ENCODE assay signal across 1 cellular context in the genomic region with DNA sequence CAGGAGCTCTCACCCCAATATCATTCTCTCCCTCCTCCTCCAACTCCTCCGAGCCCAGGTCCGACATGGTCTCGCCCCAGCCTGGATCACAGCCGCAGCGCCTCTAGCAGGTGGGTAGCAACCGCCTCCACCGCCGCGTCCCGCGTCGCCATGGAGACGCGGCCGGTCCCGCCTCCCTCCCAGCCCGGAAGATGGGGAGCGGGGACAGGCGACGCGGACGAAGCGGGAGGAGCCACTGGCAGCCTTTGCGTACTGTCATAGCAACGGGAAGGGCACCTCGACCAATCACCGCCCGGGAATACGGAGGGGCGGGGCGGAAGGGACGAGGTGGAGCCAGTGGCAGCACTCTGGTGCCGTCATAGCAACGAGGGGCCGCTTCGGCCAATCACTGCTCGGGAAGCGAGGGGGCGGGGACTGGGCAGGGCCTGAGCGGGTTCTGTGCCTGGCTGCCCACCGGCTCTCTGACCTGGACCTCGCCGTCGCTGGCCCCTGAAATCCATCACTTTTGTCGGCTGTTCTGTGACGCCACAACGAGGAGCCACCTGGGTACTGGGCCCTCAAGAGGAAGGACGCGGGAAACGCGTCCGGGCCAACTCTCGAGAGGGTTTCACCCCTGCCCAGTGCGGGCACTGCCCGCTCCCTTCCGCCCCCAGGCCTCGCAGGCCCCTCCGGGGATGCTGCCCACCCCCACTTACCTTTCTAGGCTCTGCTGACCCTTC.
A peak's percentile ranks its signal among the peaks of the same experiment; 100 is the strongest.
TF ChIP-seq lines count a peak whose summit lies in the region.

A gene (minus strand): TSS at position 105 of the 719 bp plus-strand sequence. CDS start 38 bp downstream, at position 67.

TF ChIP-seq in K562, 482 proteins besides CTCF, POLR2A, EP300 and RAD21 (continued from another document and continues in another):
- TF ChIP-seq, protein P1, sequence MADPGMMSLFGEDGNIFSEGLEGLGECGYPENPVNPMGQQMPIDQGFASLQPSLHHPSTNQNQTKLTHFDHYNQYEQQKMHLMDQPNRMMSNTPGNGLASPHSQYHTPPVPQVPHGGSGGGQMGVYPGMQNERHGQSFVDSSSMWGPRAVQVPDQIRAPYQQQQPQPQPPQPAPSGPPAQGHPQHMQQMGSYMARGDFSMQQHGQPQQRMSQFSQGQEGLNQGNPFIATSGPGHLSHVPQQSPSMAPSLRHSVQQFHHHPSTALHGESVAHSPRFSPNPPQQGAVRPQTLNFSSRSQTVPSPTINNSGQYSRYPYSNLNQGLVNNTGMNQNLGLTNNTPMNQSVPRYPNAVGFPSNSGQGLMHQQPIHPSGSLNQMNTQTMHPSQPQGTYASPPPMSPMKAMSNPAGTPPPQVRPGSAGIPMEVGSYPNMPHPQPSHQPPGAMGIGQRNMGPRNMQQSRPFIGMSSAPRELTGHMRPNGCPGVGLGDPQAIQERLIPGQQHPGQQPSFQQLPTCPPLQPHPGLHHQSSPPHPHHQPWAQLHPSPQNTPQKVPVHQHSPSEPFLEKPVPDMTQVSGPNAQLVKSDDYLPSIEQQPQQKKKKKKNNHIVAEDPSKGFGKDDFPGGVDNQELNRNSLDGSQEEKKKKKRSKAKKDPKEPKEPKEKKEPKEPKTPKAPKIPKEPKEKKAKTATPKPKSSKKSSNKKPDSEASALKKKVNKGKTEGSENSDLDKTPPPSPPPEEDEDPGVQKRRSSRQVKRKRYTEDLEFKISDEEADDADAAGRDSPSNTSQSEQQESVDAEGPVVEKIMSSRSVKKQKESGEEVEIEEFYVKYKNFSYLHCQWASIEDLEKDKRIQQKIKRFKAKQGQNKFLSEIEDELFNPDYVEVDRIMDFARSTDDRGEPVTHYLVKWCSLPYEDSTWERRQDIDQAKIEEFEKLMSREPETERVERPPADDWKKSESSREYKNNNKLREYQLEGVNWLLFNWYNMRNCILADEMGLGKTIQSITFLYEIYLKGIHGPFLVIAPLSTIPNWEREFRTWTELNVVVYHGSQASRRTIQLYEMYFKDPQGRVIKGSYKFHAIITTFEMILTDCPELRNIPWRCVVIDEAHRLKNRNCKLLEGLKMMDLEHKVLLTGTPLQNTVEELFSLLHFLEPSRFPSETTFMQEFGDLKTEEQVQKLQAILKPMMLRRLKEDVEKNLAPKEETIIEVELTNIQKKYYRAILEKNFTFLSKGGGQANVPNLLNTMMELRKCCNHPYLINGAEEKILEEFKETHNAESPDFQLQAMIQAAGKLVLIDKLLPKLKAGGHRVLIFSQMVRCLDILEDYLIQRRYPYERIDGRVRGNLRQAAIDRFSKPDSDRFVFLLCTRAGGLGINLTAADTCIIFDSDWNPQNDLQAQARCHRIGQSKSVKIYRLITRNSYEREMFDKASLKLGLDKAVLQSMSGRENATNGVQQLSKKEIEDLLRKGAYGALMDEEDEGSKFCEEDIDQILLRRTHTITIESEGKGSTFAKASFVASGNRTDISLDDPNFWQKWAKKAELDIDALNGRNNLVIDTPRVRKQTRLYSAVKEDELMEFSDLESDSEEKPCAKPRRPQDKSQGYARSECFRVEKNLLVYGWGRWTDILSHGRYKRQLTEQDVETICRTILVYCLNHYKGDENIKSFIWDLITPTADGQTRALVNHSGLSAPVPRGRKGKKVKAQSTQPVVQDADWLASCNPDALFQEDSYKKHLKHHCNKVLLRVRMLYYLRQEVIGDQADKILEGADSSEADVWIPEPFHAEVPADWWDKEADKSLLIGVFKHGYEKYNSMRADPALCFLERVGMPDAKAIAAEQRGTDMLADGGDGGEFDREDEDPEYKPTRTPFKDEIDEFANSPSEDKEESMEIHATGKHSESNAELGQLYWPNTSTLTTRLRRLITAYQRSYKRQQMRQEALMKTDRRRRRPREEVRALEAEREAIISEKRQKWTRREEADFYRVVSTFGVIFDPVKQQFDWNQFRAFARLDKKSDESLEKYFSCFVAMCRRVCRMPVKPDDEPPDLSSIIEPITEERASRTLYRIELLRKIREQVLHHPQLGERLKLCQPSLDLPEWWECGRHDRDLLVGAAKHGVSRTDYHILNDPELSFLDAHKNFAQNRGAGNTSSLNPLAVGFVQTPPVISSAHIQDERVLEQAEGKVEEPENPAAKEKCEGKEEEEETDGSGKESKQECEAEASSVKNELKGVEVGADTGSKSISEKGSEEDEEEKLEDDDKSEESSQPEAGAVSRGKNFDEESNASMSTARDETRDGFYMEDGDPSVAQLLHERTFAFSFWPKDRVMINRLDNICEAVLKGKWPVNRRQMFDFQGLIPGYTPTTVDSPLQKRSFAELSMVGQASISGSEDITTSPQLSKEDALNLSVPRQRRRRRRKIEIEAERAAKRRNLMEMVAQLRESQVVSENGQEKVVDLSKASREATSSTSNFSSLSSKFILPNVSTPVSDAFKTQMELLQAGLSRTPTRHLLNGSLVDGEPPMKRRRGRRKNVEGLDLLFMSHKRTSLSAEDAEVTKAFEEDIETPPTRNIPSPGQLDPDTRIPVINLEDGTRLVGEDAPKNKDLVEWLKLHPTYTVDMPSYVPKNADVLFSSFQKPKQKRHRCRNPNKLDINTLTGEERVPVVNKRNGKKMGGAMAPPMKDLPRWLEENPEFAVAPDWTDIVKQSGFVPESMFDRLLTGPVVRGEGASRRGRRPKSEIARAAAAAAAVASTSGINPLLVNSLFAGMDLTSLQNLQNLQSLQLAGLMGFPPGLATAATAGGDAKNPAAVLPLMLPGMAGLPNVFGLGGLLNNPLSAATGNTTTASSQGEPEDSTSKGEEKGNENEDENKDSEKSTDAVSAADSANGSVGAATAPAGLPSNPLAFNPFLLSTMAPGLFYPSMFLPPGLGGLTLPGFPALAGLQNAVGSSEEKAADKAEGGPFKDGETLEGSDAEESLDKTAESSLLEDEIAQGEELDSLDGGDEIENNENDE (IDR thresholded peaks at IDR 0.05; ENCODE audit: low read depth, low read length), result no peak
- TF ChIP-seq SAP30 (IDR thresholded peaks at IDR 0.05; ENCODE audit: borderline replicate concordance, insufficient read depth, low read depth, low read length, poor library complexity, severe bottlenecking) (peak; percentile 76), ELF2 (CRISPR knock-in tag; IDR thresholded peaks at IDR 0.05) (no peak), BHLHE40 (IDR thresholded peaks at IDR 0.05; ENCODE audit: low read length) (0 out of 2 replicates have a peak, but pooled peaks have one; percentile 35), L3MBTL2 (IDR thresholded peaks at IDR 0.05) (no peak; the same call in 1 of the 2 replicates), ZNF263 (CRISPR knock-in tag; IDR thresholded peaks at IDR 0.05; ENCODE audit: borderline replicate concordance) (peak; percentile 82), ATF7 (IDR thresholded peaks at IDR 0.05) (peak; percentile 84), ZFP1 (CRISPR knock-in tag; IDR thresholded peaks at IDR 0.05) (no peak), RUNX1 (IDR thresholded peaks at IDR 0.05; ENCODE audit: low read depth) (no peak), NEUROD1 (IDR thresholded peaks at IDR 0.05; ENCODE audit: borderline replicate concordance, low read depth, low read length, partially characterized antibody) (peak; percentile 93), LCOR (CRISPR knock-in tag; IDR thresholded peaks at IDR 0.05) (no peak), TGIF2 (CRISPR knock-in tag; IDR thresholded peaks at IDR 0.05) (no peak), SOX6 (IDR thresholded peaks at IDR 0.05) (no peak), TCF3 (CRISPR knock-in tag; IDR thresholded peaks at IDR 0.05) (no peak), ZNF217 (CRISPR knock-in tag; IDR thresholded peaks at IDR 0.05) (no peak), RBM34 (IDR thresholded peaks at IDR 0.05; ENCODE audit: borderline replicate concordance, insufficient read depth, low read length) (no peak), PHF8 (IDR thresholded peaks at IDR 0.05; ENCODE audit: borderline replicate concordance, low read length) (peak; percentile 51; the same call in 1 of the 2 replicates), CBFA2T3 (IDR thresholded peaks at IDR 0.05) (no peak), TFAM (CRISPR knock-in tag; conservative IDR thresholded peaks at IDR 0.05) (no peak), RBM25 (IDR thresholded peaks at IDR 0.05; ENCODE audit: low read depth, low read length, severe bottlenecking) (peak; percentile 80), ZNF224 (CRISPR knock-in tag; IDR thresholded peaks at IDR 0.05) (no peak), MYC (IDR thresholded peaks at IDR 0.05; ENCODE audit: low read depth, low read length) (no peak), MYC (CRISPR knock-in tag; IDR thresholded peaks at IDR 0.05; ENCODE audit: borderline replicate concordance, low read depth) (no peak), LEF1 (IDR thresholded peaks at IDR 0.05) (no peak), ZNF551 (CRISPR knock-in tag; IDR thresholded peaks at IDR 0.05) (no peak), EGR1 (conservative IDR thresholded peaks at IDR 0.05) (peak; percentile 58), ZNF57 (CRISPR knock-in tag; IDR thresholded peaks at IDR 0.05) (no peak), PCBP1 (IDR thresholded peaks at IDR 0.05; ENCODE audit: low read depth, low read length, poor library complexity, severe bottlenecking) (peak; percentile 52)
- TF ChIP-seq, protein P2, sequence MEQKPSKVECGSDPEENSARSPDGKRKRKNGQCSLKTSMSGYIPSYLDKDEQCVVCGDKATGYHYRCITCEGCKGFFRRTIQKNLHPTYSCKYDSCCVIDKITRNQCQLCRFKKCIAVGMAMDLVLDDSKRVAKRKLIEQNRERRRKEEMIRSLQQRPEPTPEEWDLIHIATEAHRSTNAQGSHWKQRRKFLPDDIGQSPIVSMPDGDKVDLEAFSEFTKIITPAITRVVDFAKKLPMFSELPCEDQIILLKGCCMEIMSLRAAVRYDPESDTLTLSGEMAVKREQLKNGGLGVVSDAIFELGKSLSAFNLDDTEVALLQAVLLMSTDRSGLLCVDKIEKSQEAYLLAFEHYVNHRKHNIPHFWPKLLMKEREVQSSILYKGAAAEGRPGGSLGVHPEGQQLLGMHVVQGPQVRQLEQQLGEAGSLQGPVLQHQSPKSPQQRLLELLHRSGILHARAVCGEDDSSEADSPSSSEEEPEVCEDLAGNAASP (IDR thresholded peaks at IDR 0.05), result no peak
- TF ChIP-seq, protein P3, sequence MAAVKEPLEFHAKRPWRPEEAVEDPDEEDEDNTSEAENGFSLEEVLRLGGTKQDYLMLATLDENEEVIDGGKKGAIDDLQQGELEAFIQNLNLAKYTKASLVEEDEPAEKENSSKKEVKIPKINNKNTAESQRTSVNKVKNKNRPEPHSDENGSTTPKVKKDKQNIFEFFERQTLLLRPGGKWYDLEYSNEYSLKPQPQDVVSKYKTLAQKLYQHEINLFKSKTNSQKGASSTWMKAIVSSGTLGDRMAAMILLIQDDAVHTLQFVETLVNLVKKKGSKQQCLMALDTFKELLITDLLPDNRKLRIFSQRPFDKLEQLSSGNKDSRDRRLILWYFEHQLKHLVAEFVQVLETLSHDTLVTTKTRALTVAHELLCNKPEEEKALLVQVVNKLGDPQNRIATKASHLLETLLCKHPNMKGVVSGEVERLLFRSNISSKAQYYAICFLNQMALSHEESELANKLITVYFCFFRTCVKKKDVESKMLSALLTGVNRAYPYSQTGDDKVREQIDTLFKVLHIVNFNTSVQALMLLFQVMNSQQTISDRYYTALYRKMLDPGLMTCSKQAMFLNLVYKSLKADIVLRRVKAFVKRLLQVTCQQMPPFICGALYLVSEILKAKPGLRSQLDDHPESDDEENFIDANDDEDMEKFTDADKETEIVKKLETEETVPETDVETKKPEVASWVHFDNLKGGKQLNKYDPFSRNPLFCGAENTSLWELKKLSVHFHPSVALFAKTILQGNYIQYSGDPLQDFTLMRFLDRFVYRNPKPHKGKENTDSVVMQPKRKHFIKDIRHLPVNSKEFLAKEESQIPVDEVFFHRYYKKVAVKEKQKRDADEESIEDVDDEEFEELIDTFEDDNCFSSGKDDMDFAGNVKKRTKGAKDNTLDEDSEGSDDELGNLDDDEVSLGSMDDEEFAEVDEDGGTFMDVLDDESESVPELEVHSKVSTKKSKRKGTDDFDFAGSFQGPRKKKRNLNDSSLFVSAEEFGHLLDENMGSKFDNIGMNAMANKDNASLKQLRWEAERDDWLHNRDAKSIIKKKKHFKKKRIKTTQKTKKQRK (IDR thresholded peaks at IDR 0.05; ENCODE audit: borderline replicate concordance, low read depth, low read length), result no peak
- TF ChIP-seq, protein P4, sequence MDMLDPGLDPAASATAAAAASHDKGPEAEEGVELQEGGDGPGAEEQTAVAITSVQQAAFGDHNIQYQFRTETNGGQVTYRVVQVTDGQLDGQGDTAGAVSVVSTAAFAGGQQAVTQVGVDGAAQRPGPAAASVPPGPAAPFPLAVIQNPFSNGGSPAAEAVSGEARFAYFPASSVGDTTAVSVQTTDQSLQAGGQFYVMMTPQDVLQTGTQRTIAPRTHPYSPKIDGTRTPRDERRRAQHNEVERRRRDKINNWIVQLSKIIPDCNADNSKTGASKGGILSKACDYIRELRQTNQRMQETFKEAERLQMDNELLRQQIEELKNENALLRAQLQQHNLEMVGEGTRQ (CRISPR knock-in tag; IDR thresholded peaks at IDR 0.05), result no peak
- TF ChIP-seq, protein P5, sequence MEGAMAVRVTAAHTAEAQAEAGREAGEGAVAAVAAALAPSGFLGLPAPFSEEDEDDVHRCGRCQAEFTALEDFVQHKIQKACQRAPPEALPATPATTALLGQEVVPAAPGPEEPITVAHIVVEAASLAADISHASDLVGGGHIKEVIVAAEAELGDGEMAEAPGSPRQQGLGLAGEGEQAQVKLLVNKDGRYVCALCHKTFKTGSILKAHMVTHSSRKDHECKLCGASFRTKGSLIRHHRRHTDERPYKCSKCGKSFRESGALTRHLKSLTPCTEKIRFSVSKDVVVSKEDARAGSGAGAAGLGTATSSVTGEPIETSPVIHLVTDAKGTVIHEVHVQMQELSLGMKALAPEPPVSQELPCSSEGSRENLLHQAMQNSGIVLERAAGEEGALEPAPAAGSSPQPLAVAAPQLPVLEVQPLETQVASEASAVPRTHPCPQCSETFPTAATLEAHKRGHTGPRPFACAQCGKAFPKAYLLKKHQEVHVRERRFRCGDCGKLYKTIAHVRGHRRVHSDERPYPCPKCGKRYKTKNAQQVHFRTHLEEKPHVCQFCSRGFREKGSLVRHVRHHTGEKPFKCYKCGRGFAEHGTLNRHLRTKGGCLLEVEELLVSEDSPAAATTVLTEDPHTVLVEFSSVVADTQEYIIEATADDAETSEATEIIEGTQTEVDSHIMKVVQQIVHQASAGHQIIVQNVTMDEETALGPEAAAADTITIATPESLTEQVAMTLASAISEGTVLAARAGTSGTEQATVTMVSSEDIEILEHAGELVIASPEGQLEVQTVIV (CRISPR knock-in tag; IDR thresholded peaks at IDR 0.05; ENCODE audit: borderline replicate concordance), result no peak
- TF ChIP-seq, protein P6, sequence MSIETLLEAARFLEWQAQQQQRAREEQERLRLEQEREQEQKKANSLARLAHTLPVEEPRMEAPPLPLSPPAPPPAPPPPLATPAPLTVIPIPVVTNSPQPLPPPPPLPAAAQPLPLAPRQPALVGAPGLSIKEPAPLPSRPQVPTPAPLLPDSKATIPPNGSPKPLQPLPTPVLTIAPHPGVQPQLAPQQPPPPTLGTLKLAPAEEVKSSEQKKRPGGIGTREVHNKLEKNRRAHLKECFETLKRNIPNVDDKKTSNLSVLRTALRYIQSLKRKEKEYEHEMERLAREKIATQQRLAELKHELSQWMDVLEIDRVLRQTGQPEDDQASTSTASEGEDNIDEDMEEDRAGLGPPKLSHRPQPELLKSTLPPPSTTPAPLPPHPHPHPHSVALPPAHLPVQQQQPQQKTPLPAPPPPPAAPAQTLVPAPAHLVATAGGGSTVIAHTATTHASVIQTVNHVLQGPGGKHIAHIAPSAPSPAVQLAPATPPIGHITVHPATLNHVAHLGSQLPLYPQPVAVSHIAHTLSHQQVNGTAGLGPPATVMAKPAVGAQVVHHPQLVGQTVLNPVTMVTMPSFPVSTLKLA (conservative IDR thresholded peaks at IDR 0.05), result peak in 1 of 2 experiments; percentile 52; a peak in 2 of 4 replicates
